Comparison of ENCODE assay signal across 29 cellular contexts in genomic region chr2:51108794-51109193, GRCh38.
"Had no signal": no experiment of that assay in that cellular context is flagged by ENCODE, and none has a peak within 500 bp of the region (broad histone marks: within the 10 kb centered on the region; RNA-seq: fewer than 3 reads in every experiment).

No MANE protein-coding gene starts in this region.

- H3K4me1 ChIP-seq: parathyroid adenoma, psoas muscle, spleen, suprapubic skin, testis, tibial artery, transverse colon, upper lobe of right lung, uterus had no signal

- DNase-seq: naive thymus-derived CD8-positive, alpha-beta T cell; occipital lobe; ovary; posterior cingulate gyrus; psoas muscle; right cardiac atrium; spleen; stimulated activated CD4-positive, alpha-beta T cell treated with anti-CD3 and anti-CD28 coated beads, Interleukin-12 subunit alpha, Interleukin-12 subunit beta, amount 100 ng/mL, for 4 hours; stimulated activated CD4-positive, alpha-beta T cell treated with anti-CD3 and anti-CD28 coated beads, Interleukin-1b, Interleukin-23, amount 100 ng/mL, for 48 hours; stimulated activated CD4-positive, alpha-beta T cell treated with anti-CD3 and anti-CD28 coated beads, Interleukin-4, amount 100 ng/mL, for 1 hour; stimulated activated CD4-positive, alpha-beta T cell treated with anti-CD3 and anti-CD28 coated beads, Interleukin-4, amount 100 ng/mL, for 4 hours; stimulated activated CD8-positive, alpha-beta memory T cell treated with anti-CD3 and anti-CD28 coated beads, Interleukin-4, amount 100 ng/mL, for 48 hours; stimulated activated naive CD4-positive, alpha-beta T cell; stimulated activated naive CD8-positive, alpha-beta T cell treated with anti-CD3 and anti-CD28 coated beads, Interleukin-15, amount 100 ng/mL, for 72 hours; stimulated activated naive CD8-positive, alpha-beta T cell treated with anti-CD3 and anti-CD28 coated beads, Interleukin-15, Interleukin-2, amounts not matched to agents 100 U/mL and 50 U/mL, for 24 hours; substantia nigra; testis; tibial artery; transverse colon; upper lobe of right lung; uterus had no signal

- H3K79me2 ChIP-seq: parathyroid adenoma had no signal

- H3K27ac ChIP-seq: neural progenitor cell, ovary, parathyroid adenoma, psoas muscle, skin epidermis, spleen, suprapubic skin, testis, tibial artery, transverse colon, upper lobe of right lung, uterus had no signal

- H3K9me3 ChIP-seq: ovary, psoas muscle, spleen, suprapubic skin, testis, tibial artery, transverse colon, upper lobe of right lung, uterus had no signal

- H3K9ac ChIP-seq: neural progenitor cell, parathyroid adenoma had no signal

- H3K27me3 ChIP-seq: neural progenitor cell, ovary, spleen, suprapubic skin, testis, tibial artery, transverse colon, upper lobe of right lung, uterus had no signal

- H3K4me2 ChIP-seq: neural progenitor cell, smooth muscle cell had no signal

- H3K4me3 ChIP-seq: neural progenitor cell, ovary, psoas muscle, skin epidermis, smooth muscle cell, spleen, suprapubic skin, testis, tibial artery, transverse colon, upper lobe of right lung, uterus had no signal

- ATAC-seq: naive thymus-derived CD8-positive, alpha-beta T cell; natural killer cell treated with Interleukin-12 subunit alpha and Interleukin-12 subunit beta and Interleukin-15 and Interleukin-18, amount 100 ng/mL, for 72 hours; psoas muscle; right cardiac atrium; sciatic nerve; stimulated activated memory B cell treated with anti-CD40 and anti-IgM and Interleukin-4, amounts not matched to agents 10 μg/mL and 1 μg/mL and 100 μg/mL, for 72 hours; stimulated activated naive CD8-positive, alpha-beta T cell treated with anti-CD3 and anti-CD28 coated beads, Interleukin-15, amount 100 ng/mL, for 72 hours; stimulated activated naive CD8-positive, alpha-beta T cell treated with anti-CD3 and anti-CD28 coated beads, Interleukin-15, Interleukin-2, amounts not matched to agents 100 U/mL and 50 U/mL, for 24 hours; upper lobe of right lung had no signal

- H2AFZ ChIP-seq: neural progenitor cell, parathyroid adenoma had no signal

- H3K36me3 ChIP-seq: neural progenitor cell, ovary, spleen, suprapubic skin, tibial artery, transverse colon, upper lobe of right lung, uterus had no signal
